ENCODE assay signal across 9 cellular contexts in genomic region chr19:46951236-46951986, GRCh38.
A peak's percentile ranks its signal among the peaks of the same experiment; 100 is the strongest.
DNase-seq lines count a peak whose midpoint lies in the region; ATAC-seq and TF ChIP-seq lines count a peak whose summit lies in the region.
"Had no signal": no experiment of that assay in that cellular context is flagged by ENCODE, and none has a peak within 500 bp of the region (broad histone marks: within the 10 kb centered on the region; RNA-seq: fewer than 3 reads in every experiment).

No MANE protein-coding gene starts in this region.

- TF ChIP-seq POLR2A in esophagus squamous epithelium (IDR thresholded peaks at IDR 0.05) = no peak

- H3K27me3 Mint-ChIP-seq in activated T-cell treated with anti-CD3 and anti-CD28 coated beads, Interleukin-2, amount 50 U/mL, for 24 hours = no peaks in the 10 kb centered on the region

- H3K4me1 ChIP-seq in esophagus squamous epithelium = peaks cover 24 to 78% (median 36%) of the 10 kb centered on the region in 3 donors

- peaks cover 68% of the 10 kb centered on the region for H3K4me1 Mint-ChIP-seq in activated T-cell treated with anti-CD3 and anti-CD28 coated beads, Interleukin-2, amount 50 U/mL, for 24 hours (ENCODE audit: low read depth)

- H3K9me3 Mint-ChIP-seq in activated T-cell treated with anti-CD3 and anti-CD28 coated beads, Interleukin-2, amount 50 U/mL, for 24 hours = no peaks in the 10 kb centered on the region

- peaks cover 14% of the 10 kb centered on the region for H3K36me3 Mint-ChIP-seq in activated T-cell treated with anti-CD3 and anti-CD28 coated beads, Interleukin-2, amount 50 U/mL, for 24 hours (ENCODE audit: low read depth)

- no peak for DNase-seq in activated T-cell treated with anti-CD3 and anti-CD28 coated beads, Interleukin-2, amount 50 U/mL, for 24 hours
- DNase-seq in activated T-cell treated with anti-CD3 and anti-CD28 coated beads for 4 hours (no peak), NCI-H526 treated with DMSO at 0.1 percent for 48 hours (lab: John Stamatoyannopoulos, UW) (peak; percentile 87), esophagus squamous epithelium (lab: John Stamatoyannopoulos, UW) (no peak), pons (ENCODE audit: low spot score) (no peak), NCI-H446 treated with DMSO at 0.1 percent for 48 hours (lab: John Stamatoyannopoulos, UW) (no peak)
- DNase-seq in stimulated activated CD8-positive, alpha-beta memory T cell treated with anti-CD3 and anti-CD28 coated beads, Interleukin-4, amount 100 ng/mL, for 48 hours = peak; percentile 45
- DNase-seq: NCI-H2171 had no signal

- H3K4me3 ChIP-seq in esophagus squamous epithelium = no peak overlapping the region

- WGBS in esophagus squamous epithelium, 2 donors = 30 to 43% methylated on average over 5 to 6 of the region's 6 CpGs

- intact Hi-C loops in esophagus squamous epithelium (cut with DNase I) = no loop called here

- H3K4me3 Mint-ChIP-seq in activated T-cell treated with anti-CD3 and anti-CD28 coated beads, Interleukin-2, amount 50 U/mL, for 24 hours = no peak overlapping the region

- peak overlapping the region; percentile 87 for H3K27ac Mint-ChIP-seq in activated T-cell treated with anti-CD3 and anti-CD28 coated beads, Interleukin-2, amount 50 U/mL, for 24 hours

- ATAC-seq in HG02623 (IDR thresholded peaks at IDR 0.05; ENCODE audit: unreplicated experiment) = no peak

- H3K36me3 ChIP-seq in esophagus squamous epithelium = peaks cover 0 to 21% (median 0%) of the 10 kb centered on the region in 3 donors

- TF ChIP-seq CTCF in esophagus squamous epithelium (IDR thresholded peaks at IDR 0.05) = no peak

- no peaks in the 10 kb centered on the region for H3K9me3 ChIP-seq in esophagus squamous epithelium

- H3K27ac ChIP-seq in esophagus squamous epithelium = peak overlapping the region in 3 of 4 donors; percentile 12 to 55 (median 16)

- no peaks in the 10 kb centered on the region for H3K27me3 ChIP-seq in esophagus squamous epithelium

Comparison
In these comparisons a context has a peak if more than half of its experiments do, and no peak if none do; other contexts are left out.
1. DNase-seq: peak in NCI-H526 treated with DMSO at 0.1 percent for 48 hours (single experiment) and stimulated activated CD8-positive, alpha-beta memory T cell treated with anti-CD3 and anti-CD28 coated beads, Interleukin-4, amount 100 ng/mL, for 48 hours (single experiment); none in activated T-cell treated with anti-CD3 and anti-CD28 coated beads, Interleukin-2, amount 50 U/mL, for 24 hours (single experiment), activated T-cell treated with anti-CD3 and anti-CD28 coated beads for 4 hours (single experiment), esophagus squamous epithelium (single experiment), pons (single experiment) and NCI-H446 treated with DMSO at 0.1 percent for 48 hours (single experiment).